Comparison of ENCODE assay signal across 2 cellular contexts in genomic region chr20:50737352-50737751, GRCh38.
TF ChIP-seq lines count a peak whose summit lies in the region.

No MANE protein-coding gene starts in this region.

TF ChIP-seq in HCT116, 20 proteins besides CTCF, POLR2A, EP300 and RAD21:
- TF ChIP-seq REST (IDR thresholded peaks at IDR 0.05; ENCODE audit: low read depth), result no peak
- TF ChIP-seq FOSL1 (IDR thresholded peaks at IDR 0.05; ENCODE audit: low read depth), result no peak
- TF ChIP-seq EGR1 (IDR thresholded peaks at IDR 0.05; ENCODE audit: low read depth), result no peak
- no peak for TF ChIP-seq ZBTB33 (IDR thresholded peaks at IDR 0.05; ENCODE audit: extremely low read depth, insufficient replicate concordance, low read length)
- TF ChIP-seq YY1 (IDR thresholded peaks at IDR 0.05; ENCODE audit: extremely low read depth, insufficient replicate concordance, low read depth, low read length), result no peak
- TF ChIP-seq ATF3 (IDR thresholded peaks at IDR 0.05), result no peak
- TF ChIP-seq SRF (IDR thresholded peaks at IDR 0.05; ENCODE audit: low read depth), result no peak
- no peak for TF ChIP-seq ELF1 (IDR thresholded peaks at IDR 0.05; ENCODE audit: borderline replicate concordance, low read depth)
- TF ChIP-seq ZNF274 (IDR thresholded peaks at IDR 0.05; ENCODE audit: low read depth, low read length), result no peak
- no peak for TF ChIP-seq TCF7L2 (IDR thresholded peaks at IDR 0.05; ENCODE audit: borderline replicate concordance, extremely low read depth, insufficient read depth, insufficient read length)
- no peak for TF ChIP-seq EZH2phosphoT487 (IDR thresholded peaks at IDR 0.05; ENCODE audit: borderline replicate concordance)
- TF ChIP-seq CEBPB (IDR thresholded peaks at IDR 0.05; ENCODE audit: low read depth), result no peak
- no peak for TF ChIP-seq EZH2 (IDR thresholded peaks at IDR 0.05)
- no peak for TF ChIP-seq CBX3 (IDR thresholded peaks at IDR 0.05; ENCODE audit: low read depth)
- no peak for TF ChIP-seq POLR2AphosphoS5 (IDR thresholded peaks at IDR 0.05; ENCODE audit: low read depth, low read length)
- TF ChIP-seq SIN3A (IDR thresholded peaks at IDR 0.05; ENCODE audit: low read depth), result no peak
- TF ChIP-seq JUND (IDR thresholded peaks at IDR 0.05), result no peak
- TF ChIP-seq ZFX (IDR thresholded peaks at IDR 0.05), result no peak
- TF ChIP-seq SP1 (IDR thresholded peaks at IDR 0.05; ENCODE audit: low read depth), result no peak
- no peak for TF ChIP-seq MAX (IDR thresholded peaks at IDR 0.05)

TF ChIP-seq in WTC11, 78 proteins besides CTCF, POLR2A, EP300 and RAD21 (continued from another document):
- TF ChIP-seq MLX (CRISPR knock-in tag; IDR thresholded peaks at IDR 0.05), result no peak
